ENCODE assay signal across 12 cellular contexts in the genomic region with DNA sequence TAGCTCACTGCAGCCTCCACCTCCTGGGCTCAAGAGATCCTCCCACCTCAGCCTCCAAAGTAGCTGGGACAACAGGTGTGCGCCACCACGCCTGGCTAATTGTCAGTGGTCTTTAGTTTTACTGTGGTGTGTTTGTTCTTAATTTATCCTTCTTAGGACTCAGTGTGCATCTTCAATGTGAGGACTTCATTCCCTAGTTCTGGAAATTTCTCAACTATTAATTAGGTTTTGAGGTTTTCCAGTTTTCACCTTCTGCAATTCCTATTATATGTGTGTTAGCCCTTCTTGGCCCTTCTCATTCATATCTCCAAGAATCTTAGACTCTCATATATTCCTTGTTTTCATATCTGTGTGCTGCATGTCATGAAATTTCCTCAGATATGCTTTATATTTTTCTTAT. TPM values are rescaled to one million over a fixed set of nuclear protein-coding genes. Genes with fewer than 3 reads are reported as not detected.
"Had no signal": no experiment of that assay in that cellular context is flagged by ENCODE, and none has a peak within 500 bp of the region (broad histone marks: within the 10 kb centered on the region; RNA-seq: fewer than 3 reads in every experiment).

No MANE protein-coding gene starts in this region.

- H3K4me3 ChIP-seq: GM23248, GM23338, HAP-1 had no signal

- H3K4me1 ChIP-seq: HAP-1 had no signal

- H3K4me3 Mint-ChIP-seq: GM23338, H9, HFFc6 had no signal

- ATAC-seq: GM23338, HCT116 had no signal

- DNase-seq: GM23248, GOT3, H7, H9, HCEC 1CT, HFFc6 had no signal

- H3K27ac ChIP-seq: GM23248 had no signal

- H3K9ac ChIP-seq: GM23248 had no signal

- H3K9me3 ChIP-seq: HAP-1 had no signal

- H3K4me2 ChIP-seq: GM23338 had no signal

- FAIRE-seq: H1, H54 had no signal

- H3K36me3 ChIP-seq: HAP-1 had no signal

- H3K27ac Mint-ChIP-seq: GM23338, H9, HFFc6 had no signal

- H2AFZ ChIP-seq: GM23248, GM23338 had no signal

RNA-seq across cellular contexts. Expression of a gene that starts 32.2 kb away (rescaled TPM):
- total RNA-seq: GM23248, H4, HFFc6 had no signal
- polyA plus RNA-seq: GM23248 had no signal

RNA-seq across cellular contexts. Expression of a gene that starts 44.5 kb away (rescaled TPM):
- polyA plus RNA-seq: GM23248 had no signal
